27 cellular contexts compared by ENCODE assay signal in genomic region chr20:37423545-37423944, GRCh38.
"Had no signal": no experiment of that assay in that cellular context is flagged by ENCODE, and none has a peak within 500 bp of the region (broad histone marks: within the 10 kb centered on the region; RNA-seq: fewer than 3 reads in every experiment).

No MANE protein-coding gene starts in this region.

- ATAC-seq: left colon, left lung, lower lobe of right lung, natural killer cell, right lobe of liver had no signal

- H3K36me3 Mint-ChIP-seq: naive B cell, natural killer cell, neural progenitor cell had no signal

- H3K4me1 Mint-ChIP-seq: immature natural killer cell, natural killer cell, nephron progenitor cell had no signal

- H3K27ac ChIP-seq: left lung, lower lobe of right lung, neural progenitor cell, ovary, right atrium auricular region, right lobe of liver, testis, thyroid gland, transverse colon, upper lobe of left lung, vagina had no signal

- H3K4me3 Mint-ChIP-seq: immature natural killer cell; naive B cell; natural killer cell; nephron progenitor cell; neural progenitor cell; stimulated activated naive CD8-positive, alpha-beta T cell treated with anti-CD3 and anti-CD28 coated beads, Interleukin-15, Interleukin-2, amounts not matched to agents 100 ng/mL and 50 ng/mL, for 24 hours had no signal

- DNase-seq: hypothalamus; immature natural killer cell; kidney; left colon; left lung; lower lobe of right lung; mammary epithelial cell; mesenchymal stem cell; naive B cell; natural killer cell; nephron progenitor cell; ovary; stimulated activated CD4-positive, alpha-beta T cell treated with anti-CD3 and anti-CD28 coated beads, Interleukin-1b, Interleukin-23, amount 100 ng/mL, for 48 hours; stimulated activated CD4-positive, alpha-beta T cell treated with anti-CD3 and anti-CD28 coated beads, Interleukin-2, amount 100 ng/mL, for 48 hours; stimulated activated CD4-positive, alpha-beta T cell treated with anti-CD3 and anti-CD28 coated beads, Interleukin-4, amount 100 ng/mL, for 4 hours; stimulated activated naive CD4-positive, alpha-beta T cell; substantia nigra; testis; thyroid gland; transverse colon; upper lobe of left lung had no signal

- H3K9me3 Mint-ChIP-seq: immature natural killer cell; naive B cell; natural killer cell; nephron progenitor cell; stimulated activated naive CD8-positive, alpha-beta T cell treated with anti-CD3 and anti-CD28 coated beads, Interleukin-15, Interleukin-2, amounts not matched to agents 100 ng/mL and 50 ng/mL, for 24 hours had no signal

- H3K27ac Mint-ChIP-seq: immature natural killer cell; natural killer cell; nephron progenitor cell; neural progenitor cell; progenitor cell of endocrine pancreas; stimulated activated naive CD8-positive, alpha-beta T cell treated with anti-CD3 and anti-CD28 coated beads, Interleukin-15, Interleukin-2, amounts not matched to agents 100 ng/mL and 50 ng/mL, for 24 hours had no signal
